9 cellular contexts compared by ENCODE assay signal in the genomic region with DNA sequence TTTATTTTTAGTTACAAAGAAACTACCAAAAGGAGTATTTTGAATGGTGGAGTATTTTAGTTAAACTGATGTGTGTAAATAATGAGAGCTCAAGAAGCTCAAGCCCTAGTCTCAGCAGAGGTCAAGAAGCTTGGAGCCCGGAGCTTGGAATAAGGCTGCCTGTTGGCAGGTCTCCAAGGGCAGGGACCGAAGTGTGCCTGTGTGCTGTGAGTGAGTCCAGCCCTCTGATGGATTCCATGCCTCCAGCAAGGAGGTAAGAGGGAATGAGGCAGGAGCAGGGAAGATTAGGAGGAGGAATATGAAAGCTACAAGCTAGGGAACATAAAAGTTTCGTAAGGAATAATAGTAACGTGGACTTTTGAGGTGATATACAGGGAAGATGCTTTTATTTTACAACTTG. TPM values are rescaled to one million over a fixed set of nuclear protein-coding genes. Genes with fewer than 3 reads are reported as not detected.
A peak's percentile ranks its signal among the peaks of the same experiment; 100 is the strongest.
DNase-seq lines count a peak whose midpoint lies in the region; ATAC-seq and TF ChIP-seq lines count a peak whose summit lies in the region.
"Had no signal": no experiment of that assay in that cellular context is flagged by ENCODE, and none has a peak within 500 bp of the region (broad histone marks: within the 10 kb centered on the region; RNA-seq: fewer than 3 reads in every experiment).

No MANE protein-coding gene starts in this region.

- H3K9me3 Mint-ChIP-seq in naive B cell = no peaks in the 10 kb centered on the region

- H3K4me3 ChIP-seq in fibroblast of the aortic adventitia (ENCODE audit: low read depth, low read length) = no peak overlapping the region

- peak; percentile 40 for DNase-seq in Ammon's horn (ENCODE audit: low spot score)
- DNase-seq in NCI-H2227 treated with DMSO at 0.1 percent for 48 hours (lab: John Stamatoyannopoulos, UW) = peak; percentile 8
- peak; percentile 52 for DNase-seq in fibroblast of the aortic adventitia (ENCODE audit: low read depth)
- no peak for DNase-seq in naive B cell
- no peak for DNase-seq in NCI-H524 (lab: John Stamatoyannopoulos, UW)
- no peak for DNase-seq in stimulated activated CD4-positive, alpha-beta T cell treated with anti-CD3 and anti-CD28 coated beads, Interleukin-4, amount 100 ng/mL, for 24 hours
- DNase-seq: COR-L47 had no signal

- H3K27ac Mint-ChIP-seq in naive B cell = peak overlapping the region in 4 of 6 donors; percentile 2 to 59 (median 30)

- ATAC-seq in naive B cell (ENCODE audit: low read depth in 2 of 2) (no peak), GM18861 (IDR thresholded peaks at IDR 0.05; ENCODE audit: unreplicated experiment) (no peak)
- ATAC-seq in activated CD4-positive, CD25-positive, alpha-beta regulatory T cell treated with anti-CD3 and anti-CD28 coated beads, Interleukin-2, amount 50 U/mL, for 24 hours = no peak

- H3K27me3 Mint-ChIP-seq in naive B cell = no peaks in the 10 kb centered on the region

- peaks cover 49 to 70% (median 54%) of the 10 kb centered on the region in 3 donors for H3K4me1 Mint-ChIP-seq in naive B cell

- no peak for TF ChIP-seq CTCF in fibroblast of the aortic adventitia (IDR thresholded peaks at IDR 0.05; ENCODE audit: insufficient read depth, low read length)

- H3K4me3 Mint-ChIP-seq in naive B cell = peak overlapping the region in 1 of 8 donors; percentile 57

- H3K36me3 Mint-ChIP-seq in naive B cell = peaks cover 7 to 13% of the 10 kb centered on the region in 2 donors

RNA-seq across cellular contexts. Expression of a gene that starts 4.4 kb away (rescaled TPM):
- 51.2 and 119 TPM in 2 replicates for total RNA-seq in fibroblast of the aortic adventitia (ENCODE audit: low replicate concordance)
- polyA plus RNA-seq in naive B cell (ENCODE audit: low read depth in 6 of 6) = 10 to 100 TPM; 48.6 to 63.8 (median 59.5) TPM

RNA-seq across cellular contexts. Expression of a gene that starts 24.3 kb away (rescaled TPM):
- total RNA-seq in fibroblast of the aortic adventitia (ENCODE audit: low replicate concordance) = 31.4 and 74.3 TPM in 2 replicates
- 10 to 100 TPM; 40.5 to 77.0 (median 48.5) TPM for polyA plus RNA-seq in naive B cell (ENCODE audit: low read depth in 6 of 6)

Comparison
In these comparisons a context has a peak if more than half of its experiments do, and no peak if none do; other contexts are left out.
1. DNase-seq: peak in Ammon's horn (single experiment), NCI-H2227 treated with DMSO at 0.1 percent for 48 hours (single experiment) and fibroblast of the aortic adventitia (single experiment); none in naive B cell (single experiment), NCI-H524 (0 of 2) and stimulated activated CD4-positive, alpha-beta T cell treated with anti-CD3 and anti-CD28 coated beads, Interleukin-4, amount 100 ng/mL, for 24 hours (single experiment).